Comparison of ENCODE assay signal across 9 cellular contexts in the genomic region with DNA sequence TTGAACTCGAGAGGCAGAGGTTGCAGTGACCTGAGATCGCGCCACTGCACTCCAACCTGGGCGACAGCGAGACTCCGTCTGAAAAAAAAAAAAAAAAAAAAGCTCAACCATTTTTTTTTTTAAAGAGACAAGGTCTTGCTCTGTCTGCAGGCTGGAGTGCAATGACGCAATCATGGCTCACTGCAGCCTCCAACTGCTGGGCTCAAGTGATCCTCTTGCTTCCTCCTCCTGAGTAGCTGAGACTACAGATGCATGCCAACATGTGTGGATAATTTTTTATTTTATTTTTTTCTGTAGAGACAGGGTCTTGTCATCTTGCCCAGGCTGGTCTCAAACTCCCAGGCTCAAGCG. TPM values are rescaled to one million over a fixed set of nuclear protein-coding genes. Genes with fewer than 3 reads are reported as not detected.
DNase-seq lines count a peak whose midpoint lies in the region; ATAC-seq and TF ChIP-seq lines count a peak whose summit lies in the region.
"Had no signal": no experiment of that assay in that cellular context is flagged by ENCODE, and none has a peak within 500 bp of the region (broad histone marks: within the 10 kb centered on the region; RNA-seq: fewer than 3 reads in every experiment).

No MANE protein-coding gene starts in this region.

- ATAC-seq in esophagus mucosa (peak; percentile 35), GM18870 (IDR thresholded peaks at IDR 0.05; ENCODE audit: unreplicated experiment) (no peak), GM21367 (IDR thresholded peaks at IDR 0.05; ENCODE audit: unreplicated experiment) (no peak)

- intact Hi-C loops in PC-9 (cut with micrococcal nuclease; ENCODE audit: unreplicated experiment) = no loop called here
- intact Hi-C loops in sigmoid colon (cut with DNase I) = no loop called here

- H3K4me3 ChIP-seq in PC-9 (peak overlapping the region; percentile 56), sigmoid colon (peak overlapping the region; percentile 9 to 36 (median 31))
- H3K4me3 ChIP-seq: BLaER1 had no signal

- H4K20me1 ChIP-seq in PC-9 (ENCODE audit: insufficient read depth) = no peaks in the 10 kb centered on the region
- H4K20me1 ChIP-seq: BLaER1 had no signal

- CTCF ChIA-PET in PC-9 (lab: Charles Lee) = interaction anchor here (0.6 kb wide), 4 partner anchors 17 to 409 kb away, joined by 3 to 7 read pairs (median 4); no protein-coding TSS in a partner anchor

- H3F3A ChIP-seq in PC-9 (ENCODE audit: insufficient read depth, low read depth) = peaks cover 38% of the 10 kb centered on the region

- H3K9me2 ChIP-seq in PC-9 (ENCODE audit: insufficient read depth) = no peaks in the 10 kb centered on the region

- WGBS in sigmoid colon, 2 donors = 8 to 37% methylated on average over 8 of the region's 8 CpGs

- POLR2A ChIA-PET in PC-9 (lab: Charles Lee; ENCODE audit: unreplicated experiment) = interaction anchor here (0.5 to 0.8 kb wide), 5 partner anchors 20 to 466 kb away, joined by 3 to 6 read pairs (median 4); no protein-coding TSS in a partner anchor

- H3K4me1 ChIP-seq in PC-9 (replicated peaks; ENCODE audit: insufficient read depth) = peaks cover 38% of the 10 kb centered on the region
- H3K4me1 ChIP-seq in sigmoid colon = peaks cover 0 to 86% (median 84%) of the 10 kb centered on the region in 4 donors

- H3K9me3 ChIP-seq in PC-9 (ENCODE audit: insufficient read depth, low read depth) = no peaks in the 10 kb centered on the region
- no peaks in the 10 kb centered on the region for H3K9me3 ChIP-seq in sigmoid colon
- H3K9me3 ChIP-seq: BLaER1 had no signal

- DNase-seq in NCI-H1694 treated with DMSO at 0.1 percent for 48 hours (lab: John Stamatoyannopoulos, UW) (peak; percentile 13), NCI-H1694 (lab: John Stamatoyannopoulos, UW) (no peak), PC-9 (peak; percentile 58 to 83), sigmoid colon (peak; percentile 95), kidney glomerular epithelial cell (lab: John Stamatoyannopoulos, UW) (no peak)

- H3K4me2 ChIP-seq in PC-9 = peak overlapping the region; percentile 91
- H3K4me2 ChIP-seq: BLaER1 had no signal

- TF ChIP-seq POLR2A in sigmoid colon (IDR thresholded peaks at IDR 0.05) = no peak

- no peaks in the 10 kb centered on the region for H3K79me2 ChIP-seq in PC-9 (ENCODE audit: low read depth)

- no TSS peak for BruUV-seq in PC-9 (replicated peaks; lab: Mats Ljungman, UMichigan)

- TF ChIP-seq CTCF in PC-9 (conservative IDR thresholded peaks at IDR 0.05) = no peak
- no peak for TF ChIP-seq CTCF in sigmoid colon (IDR thresholded peaks at IDR 0.05)

- H3K36me3 ChIP-seq in PC-9 (ENCODE audit: low read depth) (no peaks in the 10 kb centered on the region), sigmoid colon (peaks cover 11 to 38% (median 21%) of the 10 kb centered on the region in 4 donors)
- H3K36me3 ChIP-seq: BLaER1 had no signal

- peak overlapping the region; percentile 82 for H2AFZ ChIP-seq in PC-9

- TF ChIP-seq EP300 in sigmoid colon (IDR thresholded peaks at IDR 0.05) = no peak

- no peaks in the 10 kb centered on the region for H3K27me3 ChIP-seq in PC-9 (ENCODE audit: insufficient read depth, low read depth)
- no peaks in the 10 kb centered on the region for H3K27me3 ChIP-seq in sigmoid colon
- H3K27me3 ChIP-seq: BLaER1 had no signal

- H3K27ac ChIP-seq in PC-9 (peak overlapping the region; percentile 53), sigmoid colon (peak overlapping the region; percentile 92 to 99 (median 96))
- H3K27ac ChIP-seq: BLaER1 had no signal

RNA-seq across cellular contexts. Expression of a gene that starts 10.3 kb away (rescaled TPM):
- total RNA-seq in PC-9 (2021) (25.6 and 36.6 TPM in 2 replicates), esophagus mucosa (37.0 TPM), sigmoid colon (100 to 1,000 TPM in 1 of 4 donors, 10 to 100 TPM in 3; 41.8 to 184 (median 72.4) TPM)
- polyA plus RNA-seq in sigmoid colon = 10 to 100 TPM in 2 of 3 donors, 1 to 10 TPM in 1; 3.5 to 26.7 (median 10.8) TPM

RNA-seq across cellular contexts. Expression of a gene that starts 21.8 kb away (rescaled TPM):
- total RNA-seq in PC-9 (2021) = 225 and 296 TPM in 2 replicates
- 218 TPM for total RNA-seq in esophagus mucosa
- total RNA-seq in sigmoid colon = 100 to 1,000 TPM; 432 to 576 (median 557) TPM
- polyA plus RNA-seq in sigmoid colon = 100 to 1,000 TPM; 304 to 682 (median 589) TPM

RNA-seq across cellular contexts. Expression of a gene that starts 55.0 kb away (rescaled TPM):
- 186 TPM in 2 replicates for total RNA-seq in PC-9 (2021)
- total RNA-seq in esophagus mucosa = 152 TPM
- total RNA-seq in sigmoid colon = 1,000 to 10,000 TPM; 1,579 to 3,138 (median 2,179) TPM
- polyA plus RNA-seq in sigmoid colon = 100 to 1,000 TPM; 329 to 999 (median 792) TPM

Comparison
In these comparisons a context has a peak if more than half of its experiments do, and no peak if none do; other contexts are left out.
1. DNase-seq: peak in NCI-H1694 treated with DMSO at 0.1 percent for 48 hours (single experiment), PC-9 (2 of 2) and sigmoid colon (single experiment); none in NCI-H1694 (single experiment) and kidney glomerular epithelial cell (single experiment).